Comparison of ENCODE assay signal across 8 cellular contexts in the genomic region with DNA sequence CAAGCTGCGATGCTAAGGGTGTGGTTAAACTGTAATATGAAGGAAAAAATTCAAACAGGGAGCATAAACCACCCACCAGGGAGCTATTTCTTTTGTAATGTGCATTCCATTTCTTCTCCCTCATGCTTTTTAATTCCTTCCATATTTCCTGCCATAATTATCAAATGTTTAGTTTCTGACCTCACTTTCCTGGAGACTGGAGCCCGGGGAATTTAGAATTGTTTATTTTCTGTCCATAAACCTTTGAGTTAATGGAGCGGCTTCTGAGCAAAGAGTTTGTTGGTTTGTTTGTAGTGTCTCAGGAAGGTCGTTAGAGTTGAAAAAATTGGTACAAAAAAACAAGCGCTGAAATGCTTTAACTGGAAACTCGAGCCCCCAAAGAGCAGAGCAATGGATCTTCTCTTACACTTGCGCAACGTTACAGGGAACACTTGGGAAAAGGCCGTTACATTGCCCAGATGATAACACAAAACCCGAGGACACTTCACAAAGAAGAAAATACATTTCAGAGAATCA. TPM values are rescaled to one million over a fixed set of nuclear protein-coding genes. Genes with fewer than 3 reads are reported as not detected.
DNase-seq lines count a peak whose midpoint lies in the region; ATAC-seq and TF ChIP-seq lines count a peak whose summit lies in the region.

No MANE protein-coding gene starts in this region.

- TF ChIP-seq CTCF in brain (conservative IDR thresholded peaks at IDR 0.05) (no peak), tibial artery (IDR thresholded peaks at IDR 0.05) (no peak)

- no peaks in the 10 kb centered on the region for H3K36me3 ChIP-seq in tibial artery
- H3K36me3 ChIP-seq in Karpas-422 (ENCODE audit: insufficient read depth, low read length) = no peaks in the 10 kb centered on the region

- intact Hi-C loops in tibial artery (cut with DNase I; ENCODE audit: low total_unique reads) = no loop called here

- peak overlapping the region; percentile 80 for H3K4me3 Mint-ChIP-seq in T-helper 2 cell treated with Interferon-gamma antibody and Interleukin-4, amounts not matched to agents 5 μg/mL and 100 μg/mL, for 36 hours
- H3K4me3 Mint-ChIP-seq in brain = peak overlapping the region; percentile 90 to 95 (median 94)

- no peaks in the 10 kb centered on the region for H4K20me1 ChIP-seq in Karpas-422 (ENCODE audit: insufficient read depth, low read depth, low read length)

- peak overlapping the region; percentile 74 to 89 for H3K4me3 ChIP-seq in tibial artery
- no peak overlapping the region for H3K4me3 ChIP-seq in Karpas-422 (ENCODE audit: low read length)

- H3K4me1 Mint-ChIP-seq in T-helper 2 cell treated with Interferon-gamma antibody and Interleukin-4, amounts not matched to agents 5 μg/mL and 100 μg/mL, for 36 hours (ENCODE audit: low read depth) = peaks cover 7% of the 10 kb centered on the region
- peaks cover 63% of the 10 kb centered on the region for H3K4me1 Mint-ChIP-seq in brain

- H3K4me1 ChIP-seq in tibial artery (peaks cover 0 to 52% (median 37%) of the 10 kb centered on the region in 4 donors), Karpas-422 (ENCODE audit: low read length) (no peaks in the 10 kb centered on the region)

- no peak overlapping the region for H3K9ac ChIP-seq in Karpas-422 (ENCODE audit: low read length)

- ATAC-seq in GM19035 (IDR thresholded peaks at IDR 0.05; ENCODE audit: unreplicated experiment) = no peak

- H3K27me3 ChIP-seq in tibial artery (no peaks in the 10 kb centered on the region), Karpas-422 (ENCODE audit: low read length) (no peaks in the 10 kb centered on the region)

- H3K9me3 Mint-ChIP-seq in T-helper 2 cell treated with Interferon-gamma antibody and Interleukin-4, amounts not matched to agents 5 μg/mL and 100 μg/mL, for 36 hours = no peaks in the 10 kb centered on the region
- peaks cover 0 to 8% (median 2%) of the 10 kb centered on the region in 5 experiments for H3K9me3 Mint-ChIP-seq in brain

- no peaks in the 10 kb centered on the region for H3K79me2 ChIP-seq in Karpas-422 (ENCODE audit: low read length)

- H2AFZ ChIP-seq in Karpas-422 (ENCODE audit: low read length) = no peak overlapping the region

- no peaks in the 10 kb centered on the region for H3K9me2 ChIP-seq in Karpas-422 (replicated peaks; ENCODE audit: insufficient read depth, low read length)

- peaks cover 65% of the 10 kb centered on the region for H3K27me3 Mint-ChIP-seq in T-helper 2 cell treated with Interferon-gamma antibody and Interleukin-4, amounts not matched to agents 5 μg/mL and 100 μg/mL, for 36 hours (ENCODE audit: low read depth)
- peaks cover 9% of the 10 kb centered on the region for H3K27me3 Mint-ChIP-seq in brain

- H3K36me3 Mint-ChIP-seq in T-helper 2 cell treated with Interferon-gamma antibody and Interleukin-4, amounts not matched to agents 5 μg/mL and 100 μg/mL, for 36 hours (ENCODE audit: low read depth) = no peaks in the 10 kb centered on the region
- H3K36me3 Mint-ChIP-seq in brain = peaks cover 7% of the 10 kb centered on the region

- no peak for DNase-seq in T-helper 2 cell treated with Interferon-gamma antibody and Interleukin-4, amounts not matched to agents 5 μg/mL and 100 μg/mL, for 36 hours (ENCODE audit: low spot score)
- DNase-seq in T-helper 2 cell = no peak
- peak; percentile 71 for DNase-seq in left kidney (ENCODE audit: low read depth, low spot score)
- DNase-seq in tibial artery = no peak
- DNase-seq in Karpas-422 = no peak
- no peak for DNase-seq in stimulated activated CD4-positive, alpha-beta T cell treated with anti-CD3 and anti-CD28 coated beads, Interleukin-1b, Interleukin-23, amount 100 ng/mL, for 48 hours

- no peak overlapping the region for H3K27ac Mint-ChIP-seq in T-helper 2 cell treated with Interferon-gamma antibody and Interleukin-4, amounts not matched to agents 5 μg/mL and 100 μg/mL, for 36 hours
- H3K27ac Mint-ChIP-seq in brain = peak overlapping the region; percentile 84 to 97 (median 92)

- no peaks in the 10 kb centered on the region for H3K9me3 ChIP-seq in tibial artery
- H3K9me3 ChIP-seq in Karpas-422 (ENCODE audit: low read length) = no peaks in the 10 kb centered on the region

- H3K27ac ChIP-seq in tibial artery (peak overlapping the region; percentile 93 to 95), Karpas-422 (ENCODE audit: low read length) (no peak overlapping the region)

- H3K4me2 ChIP-seq in Karpas-422 (ENCODE audit: low read depth, low read length, poor library complexity, severe bottlenecking) = no peak overlapping the region

RNA-seq across cellular contexts. Expression of a gene that starts 1.0 kb away (rescaled TPM):
- polyA plus RNA-seq in brain (ENCODE audit: insufficient read depth, low read depth, low replicate concordance) = 22.5 TPM
- total RNA-seq in Karpas-422 (2014; rRNA removed; shearing (Covaris generic); ENCODE audit: low replicate concordance) = not detected in 2 replicates
